Comparison of ENCODE assay signal across 1 cellular context in genomic region chr2:9142551-9143263, GRCh38.
TF ChIP-seq lines count a peak whose summit lies in the region.

No MANE protein-coding gene starts in this region.

TF ChIP-seq in HepG2, 621 proteins besides CTCF, POLR2A, EP300 and RAD21 (continued from another document and continues in another):
- TF ChIP-seq RBFOX2 (IDR thresholded peaks at IDR 0.05; ENCODE audit: low read depth, low read length) (no peak), NFKBIZ (CRISPR knock-in tag; IDR thresholded peaks at IDR 0.05) (0 out of 2 replicates have a peak, but pooled peaks have one; percentile 58), ZNF740 (CRISPR knock-in tag; IDR thresholded peaks at IDR 0.05) (no peak), DMAP1 (CRISPR knock-in tag; IDR thresholded peaks at IDR 0.05) (peak; percentile 58), DR1 (CRISPR knock-in tag; IDR thresholded peaks at IDR 0.05) (no peak), EHMT2 (IDR thresholded peaks at IDR 0.05; ENCODE audit: borderline replicate concordance, low read depth, low read length) (no peak), ERF (CRISPR knock-in tag; IDR thresholded peaks at IDR 0.05) (peak; percentile 83; the same call in 1 of the 2 replicates), ZNF749 (CRISPR knock-in tag; IDR thresholded peaks at IDR 0.05; ENCODE audit: borderline replicate concordance) (no peak), GLI4 (CRISPR knock-in tag; IDR thresholded peaks at IDR 0.05; ENCODE audit: borderline replicate concordance) (no peak), NFE2L1 (CRISPR knock-in tag; IDR thresholded peaks at IDR 0.05; ENCODE audit: borderline replicate concordance) (no peak), ARNT2 (CRISPR knock-in tag; IDR thresholded peaks at IDR 0.05; ENCODE audit: low read depth) (no peak), ZNF572 (CRISPR knock-in tag; IDR thresholded peaks at IDR 0.05) (0 out of 2 replicates have a peak, but pooled peaks have one; percentile 42), TARDBP (CRISPR knock-in tag; IDR thresholded peaks at IDR 0.05) (peak; percentile 86), KAT7 (CRISPR knock-in tag; IDR thresholded peaks at IDR 0.05; ENCODE audit: borderline replicate concordance) (no peak), ZFP36 (IDR thresholded peaks at IDR 0.05; ENCODE audit: borderline replicate concordance, low read depth, low read length, partially characterized antibody) (peak; percentile 8), ETS1 (CRISPR knock-in tag; IDR thresholded peaks at IDR 0.05) (no peak), PATZ1 (CRISPR knock-in tag; IDR thresholded peaks at IDR 0.05) (peak; percentile 75), ISL2 (CRISPR knock-in tag; IDR thresholded peaks at IDR 0.05) (0 out of 2 replicates have a peak, but pooled peaks have one; percentile 59), ZNF839 (CRISPR knock-in tag; IDR thresholded peaks at IDR 0.05; ENCODE audit: borderline replicate concordance) (no peak), RARA (CRISPR knock-in tag; IDR thresholded peaks at IDR 0.05) (peak; percentile 6; the same call in 1 of the 2 replicates), ZNF224 (CRISPR knock-in tag; IDR thresholded peaks at IDR 0.05) (no peak; the same call in 1 of the 2 replicates), ZNF543 (CRISPR knock-in tag; IDR thresholded peaks at IDR 0.05) (no peak), CENPX (CRISPR knock-in tag; IDR thresholded peaks at IDR 0.05) (no peak), MTA1 (CRISPR knock-in tag; IDR thresholded peaks at IDR 0.05; ENCODE audit: borderline replicate concordance) (no peak), AGO1 (IDR thresholded peaks at IDR 0.05; ENCODE audit: low read depth, low read length, poor library complexity, severe bottlenecking) (peak; percentile 57), GLMP (CRISPR knock-in tag; IDR thresholded peaks at IDR 0.05; ENCODE audit: borderline replicate concordance) (no peak), ZNF101 (CRISPR knock-in tag; IDR thresholded peaks at IDR 0.05; ENCODE audit: borderline replicate concordance, low read depth) (no peak), ZNF850 (CRISPR knock-in tag; conservative IDR thresholded peaks at IDR 0.05) (no peak), MAF1 (CRISPR knock-in tag; IDR thresholded peaks at IDR 0.05; ENCODE audit: borderline replicate concordance) (no peak), ZFAT (CRISPR knock-in tag; conservative IDR thresholded peaks at IDR 0.05) (no peak), ZBTB26 (CRISPR knock-in tag; IDR thresholded peaks at IDR 0.05; ENCODE audit: borderline replicate concordance) (peak; percentile 48; the same call in 1 of the 2 replicates), ZNF512 (CRISPR knock-in tag; IDR thresholded peaks at IDR 0.05) (peak; percentile 70; the same call in 1 of the 2 replicates), IKZF1 (IDR thresholded peaks at IDR 0.05) (no peak), ZNF580 (CRISPR knock-in tag; IDR thresholded peaks at IDR 0.05; ENCODE audit: borderline replicate concordance, low read depth) (peak; percentile 84; the same call in 1 of the 2 replicates), ZMYM4 (CRISPR knock-in tag; IDR thresholded peaks at IDR 0.05) (peak; percentile 53; the same call in 1 of the 2 replicates), ZNF530 (CRISPR knock-in tag; IDR thresholded peaks at IDR 0.05; ENCODE audit: low read depth) (no peak), CSRNP1 (CRISPR knock-in tag; IDR thresholded peaks at IDR 0.05) (peak; percentile 83), NBN (conservative IDR thresholded peaks at IDR 0.05) (no peak), DPF2 (CRISPR knock-in tag; IDR thresholded peaks at IDR 0.05; ENCODE audit: borderline replicate concordance, low read depth) (no peak), ETV5 (CRISPR knock-in tag; IDR thresholded peaks at IDR 0.05; ENCODE audit: borderline replicate concordance) (no peak; the same call in 1 of the 2 replicates), HNRNPL (IDR thresholded peaks at IDR 0.05; ENCODE audit: low read depth, low read length) (0 out of 2 replicates have a peak, but pooled peaks have one; percentile 26), ZFP36L2 (CRISPR knock-in tag; IDR thresholded peaks at IDR 0.05) (0 out of 2 replicates have a peak, but pooled peaks have one; percentile 19), ZNF629 (CRISPR knock-in tag; conservative IDR thresholded peaks at IDR 0.05) (no peak), SRSF1 (optimal IDR thresholded peaks at IDR 0.05; ENCODE audit: low read depth, low read length) (peak; percentile 58), ZNF232 (CRISPR knock-in tag; IDR thresholded peaks at IDR 0.05; ENCODE audit: borderline replicate concordance) (peak; percentile 27; the same call in 1 of the 2 replicates), IRX3 (CRISPR knock-in tag; IDR thresholded peaks at IDR 0.05; ENCODE audit: borderline replicate concordance, low read depth) (no peak), SRF (IDR thresholded peaks at IDR 0.05; ENCODE audit: low read depth, low read length) (no peak)
- TF ChIP-seq, protein P1, sequence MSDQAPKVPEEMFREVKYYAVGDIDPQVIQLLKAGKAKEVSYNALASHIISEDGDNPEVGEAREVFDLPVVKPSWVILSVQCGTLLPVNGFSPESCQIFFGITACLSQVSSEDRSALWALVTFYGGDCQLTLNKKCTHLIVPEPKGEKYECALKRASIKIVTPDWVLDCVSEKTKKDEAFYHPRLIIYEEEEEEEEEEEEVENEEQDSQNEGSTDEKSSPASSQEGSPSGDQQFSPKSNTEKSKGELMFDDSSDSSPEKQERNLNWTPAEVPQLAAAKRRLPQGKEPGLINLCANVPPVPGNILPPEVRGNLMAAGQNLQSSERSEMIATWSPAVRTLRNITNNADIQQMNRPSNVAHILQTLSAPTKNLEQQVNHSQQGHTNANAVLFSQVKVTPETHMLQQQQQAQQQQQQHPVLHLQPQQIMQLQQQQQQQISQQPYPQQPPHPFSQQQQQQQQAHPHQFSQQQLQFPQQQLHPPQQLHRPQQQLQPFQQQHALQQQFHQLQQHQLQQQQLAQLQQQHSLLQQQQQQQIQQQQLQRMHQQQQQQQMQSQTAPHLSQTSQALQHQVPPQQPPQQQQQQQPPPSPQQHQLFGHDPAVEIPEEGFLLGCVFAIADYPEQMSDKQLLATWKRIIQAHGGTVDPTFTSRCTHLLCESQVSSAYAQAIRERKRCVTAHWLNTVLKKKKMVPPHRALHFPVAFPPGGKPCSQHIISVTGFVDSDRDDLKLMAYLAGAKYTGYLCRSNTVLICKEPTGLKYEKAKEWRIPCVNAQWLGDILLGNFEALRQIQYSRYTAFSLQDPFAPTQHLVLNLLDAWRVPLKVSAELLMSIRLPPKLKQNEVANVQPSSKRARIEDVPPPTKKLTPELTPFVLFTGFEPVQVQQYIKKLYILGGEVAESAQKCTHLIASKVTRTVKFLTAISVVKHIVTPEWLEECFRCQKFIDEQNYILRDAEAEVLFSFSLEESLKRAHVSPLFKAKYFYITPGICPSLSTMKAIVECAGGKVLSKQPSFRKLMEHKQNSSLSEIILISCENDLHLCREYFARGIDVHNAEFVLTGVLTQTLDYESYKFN (CRISPR knock-in tag; conservative IDR thresholded peaks at IDR 0.05), result no peak
- TF ChIP-seq, protein P2, sequence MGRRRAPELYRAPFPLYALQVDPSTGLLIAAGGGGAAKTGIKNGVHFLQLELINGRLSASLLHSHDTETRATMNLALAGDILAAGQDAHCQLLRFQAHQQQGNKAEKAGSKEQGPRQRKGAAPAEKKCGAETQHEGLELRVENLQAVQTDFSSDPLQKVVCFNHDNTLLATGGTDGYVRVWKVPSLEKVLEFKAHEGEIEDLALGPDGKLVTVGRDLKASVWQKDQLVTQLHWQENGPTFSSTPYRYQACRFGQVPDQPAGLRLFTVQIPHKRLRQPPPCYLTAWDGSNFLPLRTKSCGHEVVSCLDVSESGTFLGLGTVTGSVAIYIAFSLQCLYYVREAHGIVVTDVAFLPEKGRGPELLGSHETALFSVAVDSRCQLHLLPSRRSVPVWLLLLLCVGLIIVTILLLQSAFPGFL (CRISPR knock-in tag; IDR thresholded peaks at IDR 0.05), result no peak
- TF ChIP-seq, protein P3, sequence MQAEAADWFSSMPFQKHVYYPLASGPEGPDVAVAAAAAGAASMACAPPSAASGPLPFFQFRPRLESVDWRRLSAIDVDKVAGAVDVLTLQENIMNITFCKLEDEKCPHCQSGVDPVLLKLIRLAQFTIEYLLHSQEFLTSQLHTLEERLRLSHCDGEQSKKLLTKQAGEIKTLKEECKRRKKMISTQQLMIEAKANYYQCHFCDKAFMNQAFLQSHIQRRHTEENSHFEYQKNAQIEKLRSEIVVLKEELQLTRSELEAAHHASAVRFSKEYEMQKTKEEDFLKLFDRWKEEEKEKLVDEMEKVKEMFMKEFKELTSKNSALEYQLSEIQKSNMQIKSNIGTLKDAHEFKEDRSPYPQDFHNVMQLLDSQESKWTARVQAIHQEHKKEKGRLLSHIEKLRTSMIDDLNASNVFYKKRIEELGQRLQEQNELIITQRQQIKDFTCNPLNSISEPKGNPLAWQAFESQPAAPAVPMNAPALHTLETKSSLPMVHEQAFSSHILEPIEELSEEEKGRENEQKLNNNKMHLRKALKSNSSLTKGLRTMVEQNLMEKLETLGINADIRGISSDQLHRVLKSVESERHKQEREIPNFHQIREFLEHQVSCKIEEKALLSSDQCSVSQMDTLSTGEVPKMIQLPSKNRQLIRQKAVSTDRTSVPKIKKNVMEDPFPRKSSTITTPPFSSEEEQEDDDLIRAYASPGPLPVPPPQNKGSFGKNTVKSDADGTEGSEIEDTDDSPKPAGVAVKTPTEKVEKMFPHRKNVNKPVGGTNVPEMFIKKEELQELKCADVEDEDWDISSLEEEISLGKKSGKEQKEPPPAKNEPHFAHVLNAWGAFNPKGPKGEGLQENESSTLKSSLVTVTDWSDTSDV (CRISPR knock-in tag; IDR thresholded peaks at IDR 0.05), result no peak
